ENCODE assay signal across 8 cellular contexts in the genomic region with DNA sequence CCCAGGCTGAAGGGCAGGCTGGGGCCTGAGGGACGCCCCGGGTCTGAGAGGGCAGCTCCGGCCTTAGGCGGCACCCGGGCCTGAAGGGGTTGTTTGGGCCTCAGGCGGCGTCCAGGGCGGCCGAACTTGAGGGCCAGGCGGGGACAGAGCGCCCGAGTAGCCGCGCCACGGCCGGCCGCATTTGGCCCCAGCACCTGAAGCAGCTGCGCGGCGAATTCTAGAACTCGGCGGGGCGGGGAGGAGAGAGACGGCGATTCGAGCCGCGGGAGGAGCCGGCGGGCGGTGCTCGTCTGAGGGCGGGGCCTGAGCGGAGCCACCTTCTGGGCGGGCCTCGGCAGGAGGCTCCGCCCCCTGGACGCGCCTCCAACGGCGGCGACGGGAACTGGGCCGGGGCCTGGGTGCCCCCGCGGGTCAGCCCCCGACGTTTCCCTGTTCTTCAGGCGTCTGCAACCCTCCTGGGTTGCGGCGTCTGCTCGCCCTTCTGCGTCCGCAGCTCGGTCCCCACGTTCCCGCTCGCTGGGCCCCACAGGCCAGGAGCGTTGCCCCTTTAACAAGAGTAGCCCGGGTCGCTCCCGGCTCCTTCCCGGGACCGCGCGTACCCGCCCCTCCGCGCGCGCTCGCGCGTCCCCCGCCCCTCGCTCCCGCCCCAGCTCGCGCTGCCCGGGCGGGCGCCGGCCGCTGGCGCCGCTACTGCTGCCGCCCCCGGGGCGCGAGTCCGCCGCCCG. TPM values are rescaled to one million over a fixed set of nuclear protein-coding genes. Genes with fewer than 3 reads are reported as not detected.
DNase-seq lines count a peak whose midpoint lies in the region; ATAC-seq, FAIRE-seq and TF ChIP-seq lines count a peak whose summit lies in the region.

TSS of gene INCA1 (minus strand) at position 221 of the 725 bp plus-strand sequence. CDS start 3,085 bp downstream, outside the sequence.
TSS of gene KIF1C (plus strand) at position 649 of the 725 bp plus-strand sequence. CDS start 2,297 bp downstream, outside the sequence.

- no peak for FAIRE-seq in kidney (lab: Jason Lieb, UNC)

- peak within 1 kb of the TSS; percentile 96 for H3K4me3 ChIP-seq in AG04449 (ENCODE audit: low read depth, low read length)
- H3K4me3 ChIP-seq in kidney (ENCODE audit: low read length in 2 of 2): peak within 1 kb of the TSS; percentile 69 to 91

- CTCF ChIA-PET in AG04449 (lab: Yijun Ruan, JAX): interaction anchor here (0.6 to 2.9 kb wide), 8 partner anchors 10 to 94 kb away, joined by 3 to 17 read pairs (median 6); partner anchors contain the start of genes CAMTA2 and CHRNE

- H3K4me1 ChIP-seq in kidney (ENCODE audit: control insufficient read depth in 1 of 2, insufficient read depth in 1 of 2, low read depth in 1 of 2, low read length in 2 of 2): peaks cover 4 to 20% of the 10 kb centered on the region in 2 donors

- H3K36me3 ChIP-seq in kidney (ENCODE audit: control insufficient read depth in 1 of 2, insufficient read depth in 2 of 2, low read length in 2 of 2): peaks cover 11 to 15% of the 10 kb centered on the region in 2 donors

- intact Hi-C loops in kidney (cut with DNase I): no loop called here

- no peaks in the 10 kb centered on the region for H3K9me3 ChIP-seq in kidney (ENCODE audit: control insufficient read depth in 1 of 2, low read length in 2 of 2)

- POLR2A ChIA-PET in AG04449 (lab: Yijun Ruan, JAX): interaction anchor here (0.6 to 2.1 kb wide), 7 partner anchors 10 to 58 kb away, joined by 3 to 14 read pairs (median 4); partner anchors contain the start of genes CAMTA2, PFN1, RNF167 and SLC25A11

- peak within 1 kb of the TSS; percentile 84 to 90 for H3K27ac ChIP-seq in kidney (ENCODE audit: low read depth in 2 of 2, low read length in 2 of 2)

- TF ChIP-seq CTCF in AG04449 (IDR thresholded peaks at IDR 0.05; ENCODE audit: insufficient read depth, low read length, missing control alignments) (no peak), kidney (IDR thresholded peaks at IDR 0.05; ENCODE audit: borderline replicate concordance, extremely low read depth, insufficient read depth) (peak; percentile 2)

- ATAC-seq in GM18867 (IDR thresholded peaks at IDR 0.05; ENCODE audit: unreplicated experiment): peak; percentile 82
- ATAC-seq in HG03095 (IDR thresholded peaks at IDR 0.05; ENCODE audit: unreplicated experiment): peak; percentile 66

- peak; percentile 21 for DNase-seq in AG04449 (ENCODE audit: low read depth, low spot score)
- peak; percentile 91 for DNase-seq in NCI-H2227 (lab: John Stamatoyannopoulos, UW; ENCODE audit: unreplicated experiment)
- DNase-seq in activated CD4-positive, CD25-positive, alpha-beta regulatory T cell treated with anti-CD3 and anti-CD28 coated beads, Interleukin-2, amount 50 U/mL, for 16 hours (ENCODE audit: low read depth, low spot score): peak; percentile 77
- DNase-seq in central memory CD4-positive, alpha-beta T cell: peak; percentile 88
- peak; percentile 98 for DNase-seq in kidney
- peak; percentile 84 for DNase-seq in stimulated activated CD4-positive, alpha-beta T cell treated with anti-CD3 and anti-CD28 coated beads, Interleukin-15, amount 100 ng/mL, for 1 hour (ENCODE audit: low read depth in 1 of 2, low spot score in 1 of 2)

- H3K9ac ChIP-seq in kidney (ENCODE audit: low read length in 2 of 2): peak within 1 kb of the TSS; percentile 77 to 80

RNA-seq across cellular contexts. Expression of gene INCA1, which starts in this region (rescaled TPM):
- total RNA-seq in kidney: 1.5 TPM
- polyA plus RNA-seq in kidney (ENCODE audit: insufficient read depth, low read depth, low replicate concordance): 1.6 TPM

RNA-seq across cellular contexts. Expression of gene KIF1C, which starts in this region (rescaled TPM):
- 168 TPM for total RNA-seq in kidney
- 69.6 TPM for polyA plus RNA-seq in kidney (ENCODE audit: insufficient read depth, low read depth, low replicate concordance)

Comparison
In these comparisons a context has a peak if more than half of its experiments do, and no peak if none do; other contexts are left out.
1. Peak in every context shown above with its lines: DNase-seq, ATAC-seq, H3K4me3 ChIP-seq and H3K27ac ChIP-seq.
2. DNase-seq: peak in every context shown above with its lines; median percentile 98 in kidney; 91 in NCI-H2227; 88 in central memory CD4-positive, alpha-beta T cell; 84 in stimulated activated CD4-positive, alpha-beta T cell treated with anti-CD3 and anti-CD28 coated beads, Interleukin-15, amount 100 ng/mL, for 1 hour; 77 in activated CD4-positive, CD25-positive, alpha-beta regulatory T cell treated with anti-CD3 and anti-CD28 coated beads, Interleukin-2, amount 50 U/mL, for 16 hours; 21 in AG04449.